In the genomic region with DNA sequence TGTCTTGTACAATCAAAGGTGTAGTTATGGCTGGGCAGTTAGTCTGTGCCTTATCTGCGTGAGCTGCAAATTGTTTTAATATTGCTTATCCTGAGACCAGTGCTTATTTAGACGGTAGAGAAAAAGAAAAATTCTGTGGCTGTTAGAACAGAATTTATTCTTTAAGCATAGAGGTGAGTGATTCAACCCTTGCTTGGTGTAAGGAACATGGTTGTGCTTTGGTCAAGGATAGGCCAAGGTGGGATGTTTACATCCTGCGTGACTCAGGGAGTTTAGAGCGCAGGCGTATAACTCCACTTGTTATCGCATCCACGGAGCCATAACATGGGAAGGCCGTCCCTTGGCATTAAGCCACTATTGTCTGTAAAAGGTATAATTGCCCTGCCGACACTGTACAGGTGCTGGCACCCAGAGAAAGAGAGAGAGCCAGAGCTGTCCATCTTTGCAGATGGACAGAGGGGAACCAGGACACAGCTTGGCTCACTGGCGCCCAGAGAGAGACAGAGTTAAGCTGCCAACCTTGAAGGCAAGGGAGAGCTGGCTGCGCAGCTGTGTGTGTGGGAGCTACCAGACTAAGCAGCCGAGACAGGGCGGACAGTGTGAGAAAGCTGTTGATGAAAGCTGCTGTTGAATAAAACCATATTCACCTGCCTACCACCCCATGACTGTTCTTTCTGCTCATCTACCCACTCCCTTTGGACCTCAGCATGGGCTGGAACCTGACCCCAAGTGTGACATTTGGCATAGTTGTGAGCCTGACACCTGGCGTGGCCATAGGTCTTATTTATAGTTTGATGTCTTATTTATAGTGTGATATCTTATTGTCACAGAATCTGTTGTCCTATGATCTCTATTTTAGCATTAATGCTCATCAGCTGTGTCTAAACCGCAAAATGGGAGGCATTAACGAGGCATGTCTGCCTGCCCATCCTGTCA, we compare ENCODE assay signal across 29 cellular contexts.
A peak's percentile ranks its signal among the peaks of the same experiment; 100 is the strongest.
DNase-seq lines count a peak whose midpoint lies in the region; ATAC-seq and TF ChIP-seq lines count a peak whose summit lies in the region.
"Had no signal": no experiment of that assay in that cellular context is flagged by ENCODE, and none has a peak within 500 bp of the region (broad histone marks: within the 10 kb centered on the region; RNA-seq: fewer than 3 reads in every experiment).

No MANE protein-coding gene starts in this region.

- peaks cover 16% of the 10 kb centered on the region for H3K4me1 Mint-ChIP-seq in chondrocyte (ENCODE audit: low read depth)
- peaks cover 39% of the 10 kb centered on the region for H3K4me1 Mint-ChIP-seq in nephron progenitor cell

- peaks cover 2% of the 10 kb centered on the region for H3K27me3 Mint-ChIP-seq in chondrocyte (ENCODE audit: low read depth)
- H3K27me3 Mint-ChIP-seq in nephron progenitor cell (ENCODE audit: low read depth, poor library complexity), result peaks cover 34% of the 10 kb centered on the region
- H3K27me3 Mint-ChIP-seq: activated T-cell treated with anti-CD3 and anti-CD28 coated beads, Interleukin-2, amount 50 U/mL, for 24 hours; stimulated activated memory B cell treated with anti-CD40 and anti-IgM and Interleukin-4, amounts not matched to agents 10 μg/mL and 1 μg/mL and 100 μg/mL, for 72 hours had no signal

- H3K27ac ChIP-seq in heart right ventricle (peak overlapping the region in 8 of 10 donors; percentile 2 to 45 (median 21)), testis (no peak overlapping the region)
- H3K27ac ChIP-seq: coronary artery, foreskin keratinocyte, thoracic aorta, vagina had no signal

- H3K27me3 ChIP-seq in heart right ventricle (no peaks in the 10 kb centered on the region), testis (no peaks in the 10 kb centered on the region)
- H3K27me3 ChIP-seq: vagina had no signal

- no peaks in the 10 kb centered on the region for H3K9me3 Mint-ChIP-seq in chondrocyte (ENCODE audit: low read depth)
- H3K9me3 Mint-ChIP-seq in nephron progenitor cell, result peaks cover 4% of the 10 kb centered on the region
- H3K9me3 Mint-ChIP-seq: activated T-cell treated with anti-CD3 and anti-CD28 coated beads, Interleukin-2, amount 50 U/mL, for 24 hours; CD8-positive, alpha-beta memory T cell; effector memory CD8-positive, alpha-beta T cell; memory B cell; stimulated activated memory B cell treated with anti-CD40 and anti-IgM and Interleukin-4, amounts not matched to agents 10 μg/mL and 1 μg/mL and 100 μg/mL, for 72 hours; T-helper 2 cell treated with Interferon-gamma antibody and Interleukin-4, amounts not matched to agents 5 μg/mL and 100 μg/mL, for 36 hours had no signal

- H3K36me3 ChIP-seq in heart right ventricle (no peaks in the 10 kb centered on the region), testis (ENCODE audit: low read depth, missing control alignments) (no peaks in the 10 kb centered on the region)
- H3K36me3 ChIP-seq: thoracic aorta, vagina had no signal

- WGBS in heart right ventricle, 2 donors, result 62 to 70% methylated on average over 16 of the region's 16 CpGs
- WGBS in testis, 2 donors, result 57 to 66% methylated on average over 16 of the region's 16 CpGs

- H3K4me3 ChIP-seq in heart right ventricle, result no peak overlapping the region
- H3K4me3 ChIP-seq in testis, result no peak overlapping the region
- H3K4me3 ChIP-seq: A549, coronary artery, GM23338, thoracic aorta, vagina had no signal

- H3K4me3 Mint-ChIP-seq in chondrocyte (ENCODE audit: unreplicated experiment), result no peak overlapping the region
- H3K4me3 Mint-ChIP-seq in nephron progenitor cell, result no peak overlapping the region
- H3K4me3 Mint-ChIP-seq: activated T-cell treated with anti-CD3 and anti-CD28 coated beads, Interleukin-2, amount 50 U/mL, for 24 hours; effector memory CD8-positive, alpha-beta T cell; GM23338; memory B cell; stimulated activated memory B cell treated with anti-CD40 and anti-IgM and Interleukin-4, amounts not matched to agents 10 μg/mL and 1 μg/mL and 100 μg/mL, for 72 hours; T-helper 2 cell treated with Interferon-gamma antibody and Interleukin-4, amounts not matched to agents 5 μg/mL and 100 μg/mL, for 36 hours had no signal

- H3K4me1 ChIP-seq in heart right ventricle (peaks cover 0 to 32% (median 23%) of the 10 kb centered on the region in 9 donors), testis (peaks cover 23% of the 10 kb centered on the region)

- TF ChIP-seq CTCF in heart right ventricle (IDR thresholded peaks at IDR 0.05), result no peak
- no peak for TF ChIP-seq CTCF in chondrocyte (IDR thresholded peaks at IDR 0.05)
- TF ChIP-seq CTCF in nephron progenitor cell (IDR thresholded peaks at IDR 0.05), result no peak
- TF ChIP-seq CTCF in testis (IDR thresholded peaks at IDR 0.05), result no peak

- ATAC-seq in heart right ventricle (no peak), Right ventricle myocardium superior (ENCODE audit: poor library complexity) (no peak)
- ATAC-seq: A549; effector memory CD8-positive, alpha-beta T cell; foreskin keratinocyte; GM23338; SK-N-SH treated with all-trans-retinoic acid at 6 μM for 48 hours; stimulated activated memory B cell treated with anti-CD40 and anti-IgM and Interleukin-4, amounts not matched to agents 10 μg/mL and 1 μg/mL and 100 μg/mL, for 72 hours had no signal

- intact Hi-C loops in heart right ventricle (cut with DNase I) (loop anchor here in 5 of 10 donors (5.0 to 10.0 kb wide), 6 partner anchors 72 to 492 kb away; a partner anchor contains a TSS), Right ventricle myocardium superior (cut with DNase I) (loop anchor here (10.0 kb wide), 1 partner anchor 312 kb away; no protein-coding TSS in a partner anchor), testis (cut with DNase I; ENCODE audit: low total_unique reads) (no loop called here)

- H3K36me3 Mint-ChIP-seq in chondrocyte (ENCODE audit: low read depth) (no peaks in the 10 kb centered on the region), nephron progenitor cell (ENCODE audit: low read depth) (no peaks in the 10 kb centered on the region)
- H3K36me3 Mint-ChIP-seq: memory B cell; stimulated activated memory B cell treated with anti-CD40 and anti-IgM and Interleukin-4, amounts not matched to agents 10 μg/mL and 1 μg/mL and 100 μg/mL, for 72 hours had no signal

- peak overlapping the region; percentile 49 for H3K27ac Mint-ChIP-seq in chondrocyte (ENCODE audit: unreplicated experiment)
- H3K27ac Mint-ChIP-seq in nephron progenitor cell, result peak overlapping the region; percentile 38
- H3K27ac Mint-ChIP-seq: activated T-cell treated with anti-CD3 and anti-CD28 coated beads, Interleukin-2, amount 50 U/mL, for 24 hours; GM23338; memory B cell; stimulated activated memory B cell treated with anti-CD40 and anti-IgM and Interleukin-4, amounts not matched to agents 10 μg/mL and 1 μg/mL and 100 μg/mL, for 72 hours; T-helper 2 cell treated with Interferon-gamma antibody and Interleukin-4, amounts not matched to agents 5 μg/mL and 100 μg/mL, for 36 hours had no signal

- DNase-seq in heart right ventricle, result no peak
- DNase-seq in Right ventricle myocardium superior, result no peak
- no peak for DNase-seq in chondrocyte (ENCODE audit: low spot score)
- no peak for DNase-seq in nephron progenitor cell
- peak; percentile 80 for DNase-seq in testis
- no peak for DNase-seq in activated CD4-positive, alpha-beta T cell treated with anti-CD3 and anti-CD28 coated beads for 4 hours
- no peak for DNase-seq in stimulated activated CD4-positive, alpha-beta T cell treated with anti-CD3 and anti-CD28 coated beads, Interleukin-2, amount 100 ng/mL, for 48 hours
- no peak for DNase-seq in activated CD4-positive, alpha-beta T cell treated with anti-CD3 and anti-CD28 coated beads for 1 hour
- DNase-seq: activated CD4-positive, alpha-beta T cell treated with anti-CD3 and anti-CD28 coated beads for 48 hours; activated T-cell treated with anti-CD3 and anti-CD28 coated beads, Interleukin-2, amount 50 U/mL, for 24 hours; CD8-positive, alpha-beta memory T cell; DMS153; effector memory CD8-positive, alpha-beta T cell; foreskin keratinocyte; Kasumi-1; NCI-H1436 treated with DMSO at 0.1 percent for 48 hours; NCI-H82; nucleus accumbens; stimulated activated CD4-positive, alpha-beta T cell treated with anti-CD3 and anti-CD28 coated beads, Interleukin-12 subunit alpha, Interleukin-12 subunit beta, amount 100 ng/mL, for 4 hours; stimulated activated CD4-positive, alpha-beta T cell treated with anti-CD3 and anti-CD28 coated beads, Interleukin-4, amount 100 ng/mL, for 24 hours had no signal

- H3K9me3 ChIP-seq in heart right ventricle (no peaks in the 10 kb centered on the region), testis (no peaks in the 10 kb centered on the region)
- H3K9me3 ChIP-seq: A549, thoracic aorta, vagina had no signal

- no peak for TF ChIP-seq POLR2A in testis (IDR thresholded peaks at IDR 0.05)

Comparison
In these comparisons a context has a peak if more than half of its experiments do, and no peak if none do; other contexts are left out.
1. H3K27ac ChIP-seq: peak in heart right ventricle (8 of 10); none in testis (0 of 2).